15 cellular contexts compared by ENCODE assay signal in genomic region chr6:137706065-137706422, GRCh38.
DNase-seq lines count a peak whose midpoint lies in the region; ATAC-seq and TF ChIP-seq lines count a peak whose summit lies in the region.
"Had no signal": no experiment of that assay in that cellular context is flagged by ENCODE, and none has a peak within 500 bp of the region (broad histone marks: within the 10 kb centered on the region; RNA-seq: fewer than 3 reads in every experiment).

No MANE protein-coding gene starts in this region.

- peak overlapping the region; percentile 77 for H3K27ac ChIP-seq in CD4-positive, alpha-beta memory T cell (ENCODE audit: low read depth, low read length)
- H3K27ac ChIP-seq: GM23248, HL-60, left ventricle myocardium inferior, psoas muscle had no signal

- no peaks in the 10 kb centered on the region for H3K27me3 ChIP-seq in CD4-positive, alpha-beta memory T cell (ENCODE audit: insufficient read depth, low read length)
- H3K27me3 ChIP-seq: stomach had no signal

- H3K36me3 Mint-ChIP-seq in CD14-positive monocyte (peaks cover 0 to 1% of the 10 kb centered on the region in 2 donors), T-cell (peaks cover 3% of the 10 kb centered on the region), immature natural killer cell (peaks cover 0 to 5% (median 3%) of the 10 kb centered on the region in 3 donors)
- peaks cover 0 to 4% of the 10 kb centered on the region in 2 donors for H3K36me3 Mint-ChIP-seq in CD4-positive, alpha-beta memory T cell

- H3K4me1 Mint-ChIP-seq in CD14-positive monocyte: peaks cover 40% of the 10 kb centered on the region
- H3K4me1 Mint-ChIP-seq in CD4-positive, alpha-beta memory T cell: peaks cover 34 to 61% (median 51%) of the 10 kb centered on the region in 4 donors
- H3K4me1 Mint-ChIP-seq in T-cell: peaks cover 45 to 58% (median 54%) of the 10 kb centered on the region in 3 donors
- peaks cover 54 to 58% of the 10 kb centered on the region in 2 donors for H3K4me1 Mint-ChIP-seq in immature natural killer cell

- H3K4me1 ChIP-seq in CD4-positive, alpha-beta memory T cell (ENCODE audit: insufficient read depth, low read length): peaks cover 61% of the 10 kb centered on the region

- H3K9me3 Mint-ChIP-seq in CD14-positive monocyte (peaks cover 0 to 3% (median 0%) of the 10 kb centered on the region in 7 donors), T-cell (peaks cover 0 to 6% (median 2%) of the 10 kb centered on the region in 3 donors), immature natural killer cell (no peaks in the 10 kb centered on the region)
- H3K9me3 Mint-ChIP-seq in CD4-positive, alpha-beta memory T cell: peaks cover 0 to 3% (median 0%) of the 10 kb centered on the region in 8 donors
- H3K9me3 Mint-ChIP-seq: dendritic cell treated with granulocyte-macrophage colony-stimulating factor and Interleukin-4, amounts not matched to agents 40 ng/mL and 50 ng/mL, for 4 days had no signal

- no peak overlapping the region for H3K4me3 ChIP-seq in CD4-positive, alpha-beta memory T cell (ENCODE audit: low read length in 2 of 2)
- H3K4me3 ChIP-seq: GM23248, left ventricle myocardium inferior, psoas muscle, stomach had no signal

- no peak for DNase-seq in CD14-positive monocyte (ENCODE audit: low spot score)
- DNase-seq in CD4-positive, alpha-beta memory T cell: no peak
- no peak for DNase-seq in T-cell
- DNase-seq in immature natural killer cell: no peak
- no peak for DNase-seq in stimulated activated CD8-positive, alpha-beta memory T cell treated with anti-CD3 and anti-CD28 coated beads, Interleukin-4, amount 100 ng/mL, for 48 hours
- no peak for DNase-seq in amygdala (lab: John Stamatoyannopoulos, UW)
- no peak for DNase-seq in NCI-H2107 treated with DMSO at 0.1 percent for 48 hours (lab: John Stamatoyannopoulos, UW; ENCODE audit: unreplicated experiment)
- DNase-seq: NCI-H1436 treated with DMSO at 0.1 percent for 48 hours had no signal

- no peak for TF ChIP-seq CTCF in CD14-positive monocyte (IDR thresholded peaks at IDR 0.05)

- POLR2A ChIA-PET in CD4-positive, alpha-beta memory T cell (lab: Charles Lee; ENCODE audit: partially characterized antibody): interaction anchor here (0.8 to 3.8 kb wide), 4 partner anchors 11 to 239 kb away, joined by 3 to 20 read pairs (median 3); partner anchors contain the start of gene TNFAIP3
- POLR2A ChIA-PET in T-cell (lab: Charles Lee): interaction anchor here in 1 of 2 donors (0.6 to 1.1 kb wide), 3 partner anchors 10 to 162 kb away, joined by 3 to 6 read pairs (median 4); partner anchors contain the start of gene TNFAIP3

- H3K36me3 ChIP-seq in CD4-positive, alpha-beta memory T cell (ENCODE audit: insufficient read depth, low read length): no peaks in the 10 kb centered on the region
- H3K36me3 ChIP-seq: left ventricle myocardium inferior, stomach had no signal

- no peak overlapping the region for H3K4me3 Mint-ChIP-seq in CD14-positive monocyte
- H3K4me3 Mint-ChIP-seq in CD4-positive, alpha-beta memory T cell: peak overlapping the region in 1 of 8 donors; percentile 22
- no peak overlapping the region for H3K4me3 Mint-ChIP-seq in T-cell
- peak overlapping the region in 1 of 5 donors; percentile 24 for H3K4me3 Mint-ChIP-seq in immature natural killer cell
- H3K4me3 Mint-ChIP-seq: dendritic cell treated with granulocyte-macrophage colony-stimulating factor and Interleukin-4, amounts not matched to agents 40 ng/mL and 50 ng/mL, for 4 days had no signal

- H3K9me3 ChIP-seq in CD4-positive, alpha-beta memory T cell (ENCODE audit: control insufficient read depth in 1 of 2, low read length in 2 of 2): no peaks in the 10 kb centered on the region
- H3K9me3 ChIP-seq: left ventricle myocardium inferior, psoas muscle, stomach had no signal

- H3K27ac Mint-ChIP-seq in CD14-positive monocyte (peak overlapping the region in 4 of 7 donors; percentile 2 to 91 (median 66)), T-cell (peak overlapping the region; percentile 19 to 96), immature natural killer cell (peak overlapping the region in 5 of 6 donors; percentile 74 to 98 (median 93))
- H3K27ac Mint-ChIP-seq in CD4-positive, alpha-beta memory T cell: peak overlapping the region; percentile 93 to 99 (median 98)
- H3K27ac Mint-ChIP-seq: dendritic cell treated with granulocyte-macrophage colony-stimulating factor and Interleukin-4, amounts not matched to agents 40 ng/mL and 50 ng/mL, for 4 days had no signal

- ATAC-seq in T-cell (replicated peaks in 1 of 4): no peak
- ATAC-seq: Right ventricle myocardium inferior had no signal

- CTCF ChIA-PET in CD4-positive, alpha-beta memory T cell (lab: Charles Lee; ENCODE audit: partially characterized antibody): interaction anchor here (1.0 to 3.9 kb wide), 14 partner anchors 10 to 307 kb away, joined by 3 to 74 read pairs (median 8); partner anchors contain the start of gene TNFAIP3
- CTCF ChIA-PET in T-cell (lab: Charles Lee): interaction anchor here (0.6 to 1.3 kb wide), 9 partner anchors 89 to 269 kb away, joined by 3 to 7 read pairs (median 4); no protein-coding TSS in a partner anchor

- peaks cover 0 to 3% (median 2%) of the 10 kb centered on the region in 3 donors for H3K27me3 Mint-ChIP-seq in CD14-positive monocyte (ENCODE audit: low read depth in 3 of 3)
- H3K27me3 Mint-ChIP-seq in CD4-positive, alpha-beta memory T cell: peaks cover 0 to 3% of the 10 kb centered on the region in 2 donors
- H3K27me3 Mint-ChIP-seq in T-cell: peaks cover 2 to 5% of the 10 kb centered on the region in 2 donors
- H3K27me3 Mint-ChIP-seq in immature natural killer cell (ENCODE audit: low read depth in 3 of 3): peaks cover 12 to 26% (median 24%) of the 10 kb centered on the region in 3 donors

- intact Hi-C loops in CD14-positive monocyte (cut with micrococcal nuclease): loop anchor here (2.0 to 10.0 kb wide), 8 partner anchors 66 to 299 kb away; partner anchors contain the start of gene TNFAIP3 (in 2 of the 2)
- intact Hi-C loops in CD4-positive, alpha-beta memory T cell (cut with micrococcal nuclease): loop anchor here (10.0 kb wide), 1 partner anchor 699 kb away; the partner anchor contains the start of gene HEBP2
